10 cellular contexts compared by ENCODE assay signal in genomic region chr16:2236362-2237075, GRCh38. TPM values are rescaled to one million over a fixed set of nuclear protein-coding genes. Genes with fewer than 3 reads are reported as not detected.
DNase-seq lines count a peak whose midpoint lies in the region; ATAC-seq, FAIRE-seq and TF ChIP-seq lines count a peak whose summit lies in the region.
"Had no signal": no experiment of that assay in that cellular context is flagged by ENCODE, and none has a peak within 500 bp of the region (broad histone marks: within the 10 kb centered on the region; RNA-seq: fewer than 3 reads in every experiment).

Gene DNASE1L2, plus strand, starts transcription at chr16:2236444. Its CDS starts 373 bp downstream, at chr16:2236817.

- ATAC-seq in GM21737 (IDR thresholded peaks at IDR 0.05; ENCODE audit: unreplicated experiment): no peak

- no peak within 1 kb of the TSS for H3K27ac Mint-ChIP-seq in type B pancreatic cell
- H3K27ac Mint-ChIP-seq: CD4-positive, CD25-positive, alpha-beta regulatory T cell had no signal

- TF ChIP-seq CTCF in bronchial epithelial cell (IDR thresholded peaks at IDR 0.05; ENCODE audit: insufficient read depth, low read length, severe bottlenecking): no peak
- TF ChIP-seq CTCF in type B pancreatic cell (conservative IDR thresholded peaks at IDR 0.05): no peak
- TF ChIP-seq CTCF in GM10248 (IDR thresholded peaks at IDR 0.05; ENCODE audit: control extremely low read depth, extremely low read depth, low read depth, missing control alignments): no peak

- peaks cover 16% of the 10 kb centered on the region for H3K27me3 ChIP-seq in bronchial epithelial cell (ENCODE audit: control insufficient read depth, insufficient read depth, low read length)

- peak within 1 kb of the TSS; percentile 36 for H3K4me3 Mint-ChIP-seq in type B pancreatic cell

- CTCF ChIA-PET in GM10248 (lab: Yijun Ruan, JAX): no interaction called here

- peak within 1 kb of the TSS; percentile 10 for H3K4me3 ChIP-seq in bronchial epithelial cell (ENCODE audit: low read depth, low read length)

- peaks cover 3% of the 10 kb centered on the region for H3K36me3 Mint-ChIP-seq in type B pancreatic cell
- H3K36me3 Mint-ChIP-seq: CD4-positive, CD25-positive, alpha-beta regulatory T cell had no signal

- peaks cover 25% of the 10 kb centered on the region for H3K36me3 ChIP-seq in bronchial epithelial cell (ENCODE audit: control insufficient read depth, insufficient read depth, low read length)

- POLR2A ChIA-PET in GM10248 (lab: Yijun Ruan, JAX): interaction anchor here (1.2 kb wide), 1 partner anchor 81 kb away, joined by 3 read pairs; the partner anchor contains the start of gene TRAF7

- no peaks in the 10 kb centered on the region for H3K9me3 Mint-ChIP-seq in type B pancreatic cell
- H3K9me3 Mint-ChIP-seq: CD4-positive, CD25-positive, alpha-beta regulatory T cell had no signal

- H3K4me1 Mint-ChIP-seq in type B pancreatic cell (ENCODE audit: unreplicated experiment): no peaks in the 10 kb centered on the region

- H3K27me3 Mint-ChIP-seq in type B pancreatic cell: peaks cover 19% of the 10 kb centered on the region

- FAIRE-seq in bronchial epithelial cell (lab: Jason Lieb, UNC): no peak
- FAIRE-seq: RCC 7860 had no signal

- peak; percentile 59 for DNase-seq in activated CD8-positive, alpha-beta memory T cell treated with anti-CD3 and anti-CD28 coated beads, Interleukin-2, amount 50 U/mL, for 48 hours
- DNase-seq in activated CD8-positive, alpha-beta memory T cell treated with anti-CD3 and anti-CD28 coated beads, Interleukin-2, amount 50 U/mL, for 4 hours: no peak
- no peak for DNase-seq in bronchial epithelial cell (ENCODE audit: low read depth)
- peak; percentile 78 for DNase-seq in iPS-NIHi7 (ENCODE audit: extremely low spot score)
- DNase-seq in type B pancreatic cell (ENCODE audit: extremely low spot score, unreplicated experiment): no peak
- DNase-seq in GM10248 (ENCODE audit: extremely low spot score): no peak
- no peak for DNase-seq in NCI-H446 treated with DMSO at 0.1 percent for 48 hours (lab: John Stamatoyannopoulos, UW)
- DNase-seq: CD4-positive, CD25-positive, alpha-beta regulatory T cell had no signal

RNA-seq across cellular contexts. Expression of gene DNASE1L2, which starts in this region (rescaled TPM):
- under 0.01 and 0.64 TPM in 2 replicates for total RNA-seq in bronchial epithelial cell
- total RNA-seq in type B pancreatic cell (ENCODE audit: low replicate concordance): 0.57 and 2.6 TPM in 2 replicates

Comparison
In these comparisons a context has a peak if more than half of its experiments do, and no peak if none do; other contexts are left out.
1. DNase-seq: peak in activated CD8-positive, alpha-beta memory T cell treated with anti-CD3 and anti-CD28 coated beads, Interleukin-2, amount 50 U/mL, for 48 hours (single experiment) and iPS-NIHi7 (single experiment); none in activated CD8-positive, alpha-beta memory T cell treated with anti-CD3 and anti-CD28 coated beads, Interleukin-2, amount 50 U/mL, for 4 hours (single experiment), bronchial epithelial cell (single experiment), type B pancreatic cell (single experiment), GM10248 (single experiment) and NCI-H446 treated with DMSO at 0.1 percent for 48 hours (single experiment).